ENCODE assay signal across 9 cellular contexts in the genomic region with DNA sequence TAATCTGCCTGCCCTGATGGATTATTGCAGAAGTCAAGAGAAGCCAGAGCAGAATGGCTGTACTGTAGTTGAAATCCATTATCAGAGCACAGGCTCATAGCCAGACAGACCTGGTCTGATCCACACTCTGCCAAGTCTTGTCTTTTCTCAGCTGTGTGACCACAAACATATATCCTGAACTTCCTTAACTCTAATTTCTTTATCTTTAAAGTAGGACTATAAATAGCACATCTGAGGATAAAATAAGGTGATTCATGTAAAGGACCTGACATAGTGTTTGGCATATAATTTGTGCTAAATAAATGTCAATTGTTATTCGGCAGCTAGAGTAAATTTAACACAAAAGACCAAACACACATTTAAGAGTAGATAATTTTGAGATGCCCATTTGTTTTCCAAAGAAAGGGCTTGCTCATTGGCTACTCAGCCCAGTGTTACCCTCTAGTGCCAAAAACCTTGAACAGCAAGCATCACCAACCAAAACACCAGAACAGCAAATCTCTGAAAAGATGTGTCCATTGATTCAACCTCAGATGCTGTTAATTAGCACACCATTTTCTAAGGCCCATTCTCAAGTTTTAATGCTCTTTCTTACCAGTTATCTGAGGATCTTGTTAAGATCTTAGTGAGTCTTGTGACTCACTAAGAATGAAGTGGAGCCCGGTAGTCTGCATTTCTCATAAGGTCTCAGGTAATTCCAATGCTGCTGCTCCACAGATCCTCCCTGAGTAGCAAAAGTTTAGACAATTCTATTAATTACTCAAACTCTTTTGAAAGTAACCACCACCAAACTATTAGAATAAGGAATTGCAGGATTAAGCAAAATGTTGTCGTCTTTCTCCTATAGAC.
DNase-seq lines count a peak whose midpoint lies in the region; ATAC-seq, FAIRE-seq and TF ChIP-seq lines count a peak whose summit lies in the region.
"Had no signal": no experiment of that assay in that cellular context is flagged by ENCODE, and none has a peak within 500 bp of the region (broad histone marks: within the 10 kb centered on the region; RNA-seq: fewer than 3 reads in every experiment).

No MANE protein-coding gene starts in this region.

- no peak overlapping the region for H3K4me2 ChIP-seq in HepG2 (ENCODE audit: low read depth, low read length)

- in situ Hi-C loops in brain microvascular endothelial cell (cut with HindIII; ENCODE audit: low pct_ligation_motif_present, low sequenced_read_pairs): no loop called here
- in situ Hi-C loops in HepG2 (cut with HindIII; ENCODE audit: extremely low pct_ligation_motif_present, low pct_unique_long_range_greater_than_20kb): no loop called here

- H3K4me1 Mint-ChIP-seq in activated naive CD4-positive, alpha-beta T cell treated with anti-CD3 and anti-CD28 coated beads for 36 hours (ENCODE audit: low read depth): no peaks in the 10 kb centered on the region
- H3K4me1 Mint-ChIP-seq: nephron had no signal

- POLR2A ChIA-PET in HepG2 (lab: Yijun Ruan, JAX): no interaction called here

- TF ChIP-seq RAD21 in Ishikawa (IDR thresholded peaks at IDR 0.05; ENCODE audit: low read depth) (peak; percentile 86), HepG2 (CRISPR knock-in tag; IDR thresholded peaks at IDR 0.05) (no peak)

- H3K4me3 ChIP-seq in brain microvascular endothelial cell (ENCODE audit: low read depth, low read length) (no peak overlapping the region), HepG2 (replicated peaks in 1 of 3; ENCODE audit: insufficient read depth in 1 of 3, low read depth in 2 of 3, low read length in 3 of 3) (no peak overlapping the region)

- no peak overlapping the region for H2AFZ ChIP-seq in HepG2 (ENCODE audit: low read length)

- no peaks in the 10 kb centered on the region for H3K36me3 Mint-ChIP-seq in activated naive CD4-positive, alpha-beta T cell treated with anti-CD3 and anti-CD28 coated beads for 36 hours (ENCODE audit: low read depth)

- CTCF ChIA-PET in HepG2 (lab: Yijun Ruan, JAX; ENCODE audit: low intra/inter-chr PET ratio, low total read pairs): no interaction called here
- CTCF ChIA-PET in activated naive CD4-positive, alpha-beta T cell treated with anti-CD3 and anti-CD28 coated beads for 36 hours (lab: Charles Lee): no interaction called here

- no peak overlapping the region for H3K27ac ChIP-seq in brain microvascular endothelial cell
- H3K27ac ChIP-seq in HepG2 (ENCODE audit: extremely low read length, insufficient read depth, low read length): no peak overlapping the region

- H3K79me2 ChIP-seq in HepG2 (ENCODE audit: insufficient read depth, low read length): no peaks in the 10 kb centered on the region

- no peak overlapping the region for H3K27ac Mint-ChIP-seq in activated naive CD4-positive, alpha-beta T cell treated with anti-CD3 and anti-CD28 coated beads for 36 hours
- H3K27ac Mint-ChIP-seq: nephron had no signal

- 54% methylated on average over 3 of the region's 3 CpGs for WGBS in HepG2 (ENCODE audit: low lambda C conversion rate)

- ATAC-seq in HepG2 (no peak), GM21423 (IDR thresholded peaks at IDR 0.05; ENCODE audit: unreplicated experiment) (no peak)

- no peaks in the 10 kb centered on the region for H3K27me3 ChIP-seq in brain microvascular endothelial cell (replicated peaks)
- no peaks in the 10 kb centered on the region for H3K27me3 ChIP-seq in HepG2 (ENCODE audit: control insufficient read depth in 1 of 2, insufficient read depth in 2 of 2, low read length in 2 of 2)

- no peaks in the 10 kb centered on the region for H4K20me1 ChIP-seq in HepG2 (ENCODE audit: insufficient read depth, low read length)

- no peak for TF ChIP-seq POLR2A in HepG2 (IDR thresholded peaks at IDR 0.05; ENCODE audit: insufficient read depth in 1 of 2, low read depth in 2 of 2, low read length in 2 of 2)

- no peaks in the 10 kb centered on the region for H3K36me3 ChIP-seq in brain microvascular endothelial cell (replicated peaks)
- H3K36me3 ChIP-seq in HepG2 (replicated peaks in 1 of 2; ENCODE audit: control insufficient read depth in 1 of 2, insufficient read depth in 2 of 2, low read length in 2 of 2): no peaks in the 10 kb centered on the region

- H3K9ac ChIP-seq in HepG2 (ENCODE audit: insufficient read depth, low read depth, low read length): no peak overlapping the region

- BruUV-seq in HepG2 (replicated peaks; lab: Mats Ljungman, UMichigan): no TSS peak

- FAIRE-seq in HepG2 (lab: Jason Lieb, UNC): no peak

- DNase-seq in DMS53 treated with DMSO at 0.1 percent for 48 hours (lab: John Stamatoyannopoulos, UW; ENCODE audit: unreplicated experiment) (peak; percentile 20), brain microvascular endothelial cell (peak; percentile 54), HepG2 (ENCODE audit: low spot score) (no peak), NCI-H2227 treated with DMSO at 0.1 percent for 48 hours (lab: John Stamatoyannopoulos, UW) (no peak), C1 segment of cervical spinal cord (lab: John Stamatoyannopoulos, UW) (no peak)
- no peak for DNase-seq in activated naive CD4-positive, alpha-beta T cell treated with anti-CD3 and anti-CD28 coated beads for 36 hours

- TF ChIP-seq EP300 in Ishikawa (IDR thresholded peaks at IDR 0.05; ENCODE audit: borderline replicate concordance) (no peak), HepG2 (IDR thresholded peaks at IDR 0.05; ENCODE audit: low read depth in 2 of 2, low read length in 2 of 2) (no peak), HepG2 (CRISPR knock-in tag; IDR thresholded peaks at IDR 0.05; ENCODE audit: borderline replicate concordance) (no peak)

- TF ChIP-seq CTCF in brain microvascular endothelial cell (IDR thresholded peaks at IDR 0.05; ENCODE audit: low read depth, low read length, missing control alignments): peak; percentile 72
- TF ChIP-seq CTCF in HepG2 (CRISPR knock-in tag; IDR thresholded peaks at IDR 0.05): 0 out of 2 replicates have a peak, but pooled peaks have one; percentile 5

- H3K9me3 Mint-ChIP-seq in activated naive CD4-positive, alpha-beta T cell treated with anti-CD3 and anti-CD28 coated beads for 36 hours: no peaks in the 10 kb centered on the region

- intact Hi-C loops in HepG2 (cut with micrococcal nuclease; ENCODE audit: unreplicated experiment): no loop called here
- intact Hi-C loops in activated naive CD4-positive, alpha-beta T cell treated with anti-CD3 and anti-CD28 coated beads for 36 hours (cut with micrococcal nuclease): no loop called here

- no peak overlapping the region for H3K4me3 Mint-ChIP-seq in activated naive CD4-positive, alpha-beta T cell treated with anti-CD3 and anti-CD28 coated beads for 36 hours
- H3K4me3 Mint-ChIP-seq: nephron had no signal

- no peaks in the 10 kb centered on the region for H3K4me1 ChIP-seq in HepG2 (ENCODE audit: insufficient read depth, low read length)

- no peaks in the 10 kb centered on the region for H3K9me3 ChIP-seq in HepG2 (ENCODE audit: low read length)

- H3K27me3 Mint-ChIP-seq in activated naive CD4-positive, alpha-beta T cell treated with anti-CD3 and anti-CD28 coated beads for 36 hours (ENCODE audit: low read depth): no peaks in the 10 kb centered on the region

TF ChIP-seq in Ishikawa, 13 proteins besides CTCF, POLR2A, EP300 and RAD21:
- TF ChIP-seq EGR1 (IDR thresholded peaks at IDR 0.05) (no peak), CEBPB (IDR thresholded peaks at IDR 0.05) (no peak)

TF ChIP-seq in HepG2, 621 proteins besides CTCF, POLR2A, EP300 and RAD21:
- TF ChIP-seq REPIN1 (CRISPR knock-in tag; IDR thresholded peaks at IDR 0.05; ENCODE audit: borderline replicate concordance, low read depth) (no peak), SYNCRIP (IDR thresholded peaks at IDR 0.05; ENCODE audit: insufficient read depth, low read depth, low read length) (no peak), STAG1 (CRISPR knock-in tag; IDR thresholded peaks at IDR 0.05) (0 out of 2 replicates have a peak, but pooled peaks have one; percentile 16)

Comparison
In these comparisons a context has a peak if more than half of its experiments do, and no peak if none do; other contexts are left out.
1. DNase-seq: peak in DMS53 treated with DMSO at 0.1 percent for 48 hours (single experiment) and brain microvascular endothelial cell (single experiment); none in HepG2 (single experiment), NCI-H2227 treated with DMSO at 0.1 percent for 48 hours (single experiment), activated naive CD4-positive, alpha-beta T cell treated with anti-CD3 and anti-CD28 coated beads for 36 hours (single experiment) and C1 segment of cervical spinal cord (0 of 14).